Comparison of ENCODE assay signal across 12 cellular contexts in genomic region chr5:96517294-96517693, GRCh38.
A peak's percentile ranks its signal among the peaks of the same experiment; 100 is the strongest.
DNase-seq lines count a peak whose midpoint lies in the region; ATAC-seq lines count a peak whose summit lies in the region.
"Had no signal": no experiment of that assay in that cellular context is flagged by ENCODE, and none has a peak within 500 bp of the region (broad histone marks: within the 10 kb centered on the region; RNA-seq: fewer than 3 reads in every experiment).

No MANE protein-coding gene starts in this region.

- peak; percentile 36 for DNase-seq in NCI-H510A treated with DMSO at 0.1 percent for 48 hours (lab: John Stamatoyannopoulos, UW)
- DNase-seq in NCI-H510A (lab: John Stamatoyannopoulos, UW) = no peak
- peak; percentile 79 for DNase-seq in NCI-H748 treated with DMSO at 0.1 percent for 48 hours (lab: John Stamatoyannopoulos, UW)
- DNase-seq in fibroblast of peridontal ligament (ENCODE audit: extremely low read depth) = peak; percentile 88
- peak; percentile 16 for DNase-seq in superior temporal gyrus (ENCODE audit: extremely low spot score)
- DNase-seq in NCI-H146 (lab: John Stamatoyannopoulos, UW) = no peak
- DNase-seq in GF-D8 (lab: John Stamatoyannopoulos, UW) = no peak
- DNase-seq: activated CD4-positive, alpha-beta T cell treated with anti-CD3 and anti-CD28 coated beads for 36 hours; body of pancreas; GOT3; stimulated activated CD8-positive, alpha-beta memory T cell treated with anti-CD3 and anti-CD28 coated beads, Interleukin-4, amount 100 ng/mL, for 48 hours had no signal

- ATAC-seq in HG03139 (IDR thresholded peaks at IDR 0.05; ENCODE audit: unreplicated experiment) = no peak
- ATAC-seq: activated CD4-positive, alpha-beta T cell treated with anti-CD3 and anti-CD28 coated beads for 36 hours; body of pancreas had no signal

Comparison
In these comparisons a context has a peak if more than half of its experiments do, and no peak if none do; other contexts are left out.
1. DNase-seq: peak in NCI-H510A treated with DMSO at 0.1 percent for 48 hours (single experiment), NCI-H748 treated with DMSO at 0.1 percent for 48 hours (single experiment), fibroblast of peridontal ligament (single experiment) and superior temporal gyrus (single experiment); none in NCI-H510A (single experiment), NCI-H146 (single experiment) and GF-D8 (single experiment).